10 cellular contexts compared by ENCODE assay signal in the genomic region with DNA sequence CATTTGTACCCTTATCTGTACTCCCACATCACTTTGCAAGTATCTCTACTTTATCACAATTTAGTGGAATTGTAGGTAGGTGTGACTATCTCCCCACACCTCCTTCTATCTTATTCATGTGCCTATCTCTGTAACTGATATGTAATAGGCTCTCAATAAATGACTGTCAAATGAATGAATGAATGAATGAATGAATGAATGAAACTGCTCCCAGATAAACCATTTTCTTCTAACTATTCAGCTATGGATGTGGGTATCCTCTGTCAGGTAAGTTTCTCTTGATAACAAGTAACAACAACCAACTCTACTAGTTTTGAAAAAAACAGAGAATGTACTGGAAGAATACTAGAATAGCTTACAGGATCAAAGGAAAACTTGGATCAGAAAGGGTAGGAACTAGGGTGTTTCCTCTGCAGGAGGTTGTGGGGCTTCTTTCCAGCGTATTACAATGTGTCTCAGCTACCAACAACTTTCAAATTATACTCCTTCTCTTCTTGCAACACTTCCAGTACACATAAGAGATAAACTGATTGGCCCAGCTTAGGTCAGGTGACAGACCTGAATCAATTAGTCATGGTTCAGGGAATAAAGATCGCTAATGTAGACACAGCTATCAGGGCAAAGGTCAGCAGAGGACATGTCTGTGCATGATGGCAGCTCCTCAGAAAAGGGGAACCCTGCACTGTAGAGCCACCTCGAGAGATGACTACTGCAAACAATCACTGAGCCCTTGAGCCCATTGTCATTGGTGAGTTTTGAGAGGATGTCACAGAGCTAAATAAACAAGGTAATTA. TPM values are rescaled to one million over a fixed set of nuclear protein-coding genes. Genes with fewer than 3 reads are reported as not detected.
DNase-seq lines count a peak whose midpoint lies in the region; ATAC-seq and TF ChIP-seq lines count a peak whose summit lies in the region.
"Had no signal": no experiment of that assay in that cellular context is flagged by ENCODE, and none has a peak within 500 bp of the region (broad histone marks: within the 10 kb centered on the region; RNA-seq: fewer than 3 reads in every experiment).

No MANE protein-coding gene starts in this region.

- no peak for DNase-seq in stimulated activated naive CD8-positive, alpha-beta T cell treated with anti-CD3 and anti-CD28 coated beads, Interleukin-15, amount 100 ng/mL, for 72 hours
- DNase-seq in stimulated activated naive CD8-positive, alpha-beta T cell treated with anti-CD3 and anti-CD28 coated beads, Interleukin-15, Interleukin-2, amounts not matched to agents 100 U/mL and 50 U/mL, for 24 hours, result no peak
- DNase-seq in WTC11 (ENCODE audit: low spot score) (no peak), brain microvascular endothelial cell (no peak), SW 1271 (lab: John Stamatoyannopoulos, UW) (no peak), putamen (ENCODE audit: low spot score) (no peak), NCI-H2196 (lab: John Stamatoyannopoulos, UW; ENCODE audit: unreplicated experiment) (no peak)
- DNase-seq: CD8-positive, alpha-beta T cell; NCI-H524 had no signal

- H3K27me3 ChIP-seq in brain microvascular endothelial cell (replicated peaks), result no peaks in the 10 kb centered on the region

- H3K9me3 Mint-ChIP-seq in stimulated activated naive CD8-positive, alpha-beta T cell treated with anti-CD3 and anti-CD28 coated beads, Interleukin-15, amount 100 ng/mL, for 72 hours, result no peaks in the 10 kb centered on the region
- H3K9me3 Mint-ChIP-seq in WTC11, result no peaks in the 10 kb centered on the region
- H3K9me3 Mint-ChIP-seq: CD8-positive, alpha-beta T cell had no signal

- no peaks in the 10 kb centered on the region for H3K4me1 Mint-ChIP-seq in stimulated activated naive CD8-positive, alpha-beta T cell treated with anti-CD3 and anti-CD28 coated beads, Interleukin-15, amount 100 ng/mL, for 72 hours
- H3K4me1 Mint-ChIP-seq in WTC11, result peaks cover 35% of the 10 kb centered on the region

- ATAC-seq in stimulated activated naive CD8-positive, alpha-beta T cell treated with anti-CD3 and anti-CD28 coated beads, Interleukin-15, amount 100 ng/mL, for 72 hours, result peak; percentile 59
- no peak for ATAC-seq in stimulated activated naive CD8-positive, alpha-beta T cell treated with anti-CD3 and anti-CD28 coated beads, Interleukin-15, Interleukin-2, amounts not matched to agents 100 U/mL and 50 U/mL, for 24 hours
- peak; percentile 87 for ATAC-seq in HG03442 (IDR thresholded peaks at IDR 0.05; ENCODE audit: unreplicated experiment)
- ATAC-seq in WTC11, result peak; percentile 44
- ATAC-seq: CD8-positive, alpha-beta T cell had no signal

- no peak for TF ChIP-seq CTCF in WTC11 (IDR thresholded peaks at IDR 0.05)
- no peak for TF ChIP-seq CTCF in brain microvascular endothelial cell (IDR thresholded peaks at IDR 0.05; ENCODE audit: low read depth, low read length, missing control alignments)

- no peak overlapping the region for H3K27ac ChIP-seq in brain microvascular endothelial cell

- no peak overlapping the region for H3K4me3 ChIP-seq in brain microvascular endothelial cell (ENCODE audit: low read depth, low read length)

- H3K27ac Mint-ChIP-seq in stimulated activated naive CD8-positive, alpha-beta T cell treated with anti-CD3 and anti-CD28 coated beads, Interleukin-15, amount 100 ng/mL, for 72 hours, result no peak overlapping the region
- peak overlapping the region; percentile 60; the same call in 1 of the 2 replicates for H3K27ac Mint-ChIP-seq in WTC11
- H3K27ac Mint-ChIP-seq: CD8-positive, alpha-beta T cell had no signal

- POLR2A ChIA-PET in WTC11 (lab: Charles Lee), result no interaction called here

- no peaks in the 10 kb centered on the region for H3K36me3 ChIP-seq in brain microvascular endothelial cell (replicated peaks)

- CTCF ChIA-PET in WTC11 (lab: Charles Lee), result interaction anchor here (1.5 to 2.2 kb wide), 2 partner anchors 9 to 38 kb away, joined by 4 to 21 read pairs; no protein-coding TSS in a partner anchor

- H3K27me3 Mint-ChIP-seq in stimulated activated naive CD8-positive, alpha-beta T cell treated with anti-CD3 and anti-CD28 coated beads, Interleukin-15, amount 100 ng/mL, for 72 hours, result peaks cover 19% of the 10 kb centered on the region
- H3K27me3 Mint-ChIP-seq in WTC11 (ENCODE audit: low read depth), result no peaks in the 10 kb centered on the region; the same call in 1 of the 2 replicates

- H3K4me3 Mint-ChIP-seq in stimulated activated naive CD8-positive, alpha-beta T cell treated with anti-CD3 and anti-CD28 coated beads, Interleukin-15, amount 100 ng/mL, for 72 hours, result no peak overlapping the region
- no peak overlapping the region for H3K4me3 Mint-ChIP-seq in WTC11
- H3K4me3 Mint-ChIP-seq: CD8-positive, alpha-beta T cell had no signal

- in situ Hi-C loops in brain microvascular endothelial cell (cut with HindIII; ENCODE audit: low pct_ligation_motif_present, low sequenced_read_pairs), result no loop called here

- H3K36me3 Mint-ChIP-seq in WTC11, result no peaks in the 10 kb centered on the region
- H3K36me3 Mint-ChIP-seq: CD8-positive, alpha-beta T cell had no signal

TF ChIP-seq in WTC11, 78 proteins besides CTCF, POLR2A, EP300 and RAD21:
- TF ChIP-seq ZNF317 (CRISPR knock-in tag; IDR thresholded peaks at IDR 0.05; ENCODE audit: borderline replicate concordance, low read depth), result no peak
- TF ChIP-seq, protein P1, sequence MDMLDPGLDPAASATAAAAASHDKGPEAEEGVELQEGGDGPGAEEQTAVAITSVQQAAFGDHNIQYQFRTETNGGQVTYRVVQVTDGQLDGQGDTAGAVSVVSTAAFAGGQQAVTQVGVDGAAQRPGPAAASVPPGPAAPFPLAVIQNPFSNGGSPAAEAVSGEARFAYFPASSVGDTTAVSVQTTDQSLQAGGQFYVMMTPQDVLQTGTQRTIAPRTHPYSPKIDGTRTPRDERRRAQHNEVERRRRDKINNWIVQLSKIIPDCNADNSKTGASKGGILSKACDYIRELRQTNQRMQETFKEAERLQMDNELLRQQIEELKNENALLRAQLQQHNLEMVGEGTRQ (CRISPR knock-in tag; IDR thresholded peaks at IDR 0.05), result peak; percentile 48; the same call in 1 of the 2 replicates

RNA-seq across cellular contexts. Expression of a gene that starts 37.0 kb away (rescaled TPM):
- total RNA-seq in WTC11 (2021), result 30.8 to 32.6 TPM (median 32.2 TPM) in 3 replicates
